In genomic region chr16:88570691-88571092, GRCh38 we compare ENCODE assay signal across 8 cellular contexts. TPM values are rescaled to one million over a fixed set of nuclear protein-coding genes. Genes with fewer than 3 reads are reported as not detected.
DNase-seq lines count a peak whose midpoint lies in the region; ATAC-seq and TF ChIP-seq lines count a peak whose summit lies in the region.

No MANE protein-coding gene starts in this region.

- DNase-seq in CD4-positive, CD25-positive, alpha-beta regulatory T cell, result peak in 2 of 3 donors; percentile 31 to 71
- DNase-seq in H7, result no peak
- DNase-seq in Panc1 (ENCODE audit: low read depth, low spot score), result no peak
- DNase-seq in ascending aorta (ENCODE audit: low spot score in 2 of 2), result no peak
- DNase-seq in left colon, result peak in 1 of 2 donors; percentile 46
- peak; percentile 66 for DNase-seq in stimulated activated CD8-positive, alpha-beta memory T cell treated with anti-CD3 and anti-CD28 coated beads, Interleukin-4, amount 100 ng/mL, for 48 hours
- no peak for DNase-seq in midbrain (lab: John Stamatoyannopoulos, UW)
- no peak for DNase-seq in NCI-H510A treated with DMSO at 0.1 percent for 48 hours (lab: John Stamatoyannopoulos, UW)

- in situ Hi-C loops in Panc1 (cut with HindIII; ENCODE audit: low pct_unique_long_range_greater_than_20kb, low sequenced_read_pairs), result no loop called here

- CTCF ChIA-PET in Panc1 (lab: Charles Lee), result no interaction called here

- peaks cover 4% of the 10 kb centered on the region for H3K36me3 Mint-ChIP-seq in CD4-positive, CD25-positive, alpha-beta regulatory T cell

- H3K36me3 ChIP-seq in CD4-positive, CD25-positive, alpha-beta regulatory T cell (ENCODE audit: control insufficient read depth, insufficient read depth, low read length), result peaks cover 19% of the 10 kb centered on the region
- H3K36me3 ChIP-seq in H7 (replicated peaks; ENCODE audit: control insufficient read depth, insufficient read depth, low read length) (peaks cover 4% of the 10 kb centered on the region; the same call in 1 of the 2 replicates), Panc1 (ENCODE audit: control insufficient read depth, insufficient read depth, low read length) (peaks cover 8% of the 10 kb centered on the region), ascending aorta (peaks cover 0 to 11% of the 10 kb centered on the region in 2 donors)

- BruUV-seq in Panc1 (replicated peaks; lab: Mats Ljungman, UMichigan), result no TSS peak

- peaks cover 28% of the 10 kb centered on the region for H3K4me1 ChIP-seq in CD4-positive, CD25-positive, alpha-beta regulatory T cell (ENCODE audit: control insufficient read depth, insufficient read depth, low read length, poor library complexity, severe bottlenecking)
- peaks cover 10% of the 10 kb centered on the region for H3K4me1 ChIP-seq in Panc1 (ENCODE audit: control insufficient read depth, insufficient read depth, low read length)
- H3K4me1 ChIP-seq in ascending aorta, result peaks cover 10 to 17% of the 10 kb centered on the region in 2 donors

- ATAC-seq in CD4-positive, CD25-positive, alpha-beta regulatory T cell (ENCODE audit: low read depth in 2 of 2), result peak; percentile 26 to 44
- ATAC-seq in Panc1, result peak; percentile 62
- ATAC-seq in left colon, result peak; percentile 44

- H3K9me3 Mint-ChIP-seq in CD4-positive, CD25-positive, alpha-beta regulatory T cell, result no peaks in the 10 kb centered on the region

- H3K4me3 ChIP-seq in CD4-positive, CD25-positive, alpha-beta regulatory T cell (ENCODE audit: low read depth, low read length), result peak overlapping the region; percentile 85
- H3K4me3 ChIP-seq in H7 (ENCODE audit: insufficient read depth, low read depth, low read length) (peak overlapping the region; percentile 86), Panc1 (ENCODE audit: low read depth in 2 of 2, low read length in 2 of 2) (peak overlapping the region; percentile 82 to 86), ascending aorta (peak overlapping the region; percentile 79 to 98)

- POLR2A ChIA-PET in Panc1 (lab: Charles Lee), result interaction anchor here (1.1 kb wide), 2 partner anchors 10 to 35 kb away, joined by 4 to 13 read pairs; no protein-coding TSS in a partner anchor

- H3K4me3 Mint-ChIP-seq in CD4-positive, CD25-positive, alpha-beta regulatory T cell, result peak overlapping the region; percentile 87 to 92 (median 90)

- H3K27me3 Mint-ChIP-seq in CD4-positive, CD25-positive, alpha-beta regulatory T cell, result no peaks in the 10 kb centered on the region

- peak overlapping the region; percentile 60 to 88 (median 78) for H3K27ac Mint-ChIP-seq in CD4-positive, CD25-positive, alpha-beta regulatory T cell

- no peaks in the 10 kb centered on the region for H3K9me3 ChIP-seq in CD4-positive, CD25-positive, alpha-beta regulatory T cell (ENCODE audit: control insufficient read depth in 2 of 2, low read length in 2 of 2)
- H3K9me3 ChIP-seq in Panc1 (ENCODE audit: control insufficient read depth, insufficient read depth, low read depth, low read length) (no peaks in the 10 kb centered on the region), ascending aorta (no peaks in the 10 kb centered on the region)

- H3K27me3 ChIP-seq in CD4-positive, CD25-positive, alpha-beta regulatory T cell (ENCODE audit: control insufficient read depth, insufficient read depth, low read length), result no peaks in the 10 kb centered on the region
- H3K27me3 ChIP-seq in H7 (ENCODE audit: control insufficient read depth, insufficient read depth, low read length) (no peaks in the 10 kb centered on the region), Panc1 (ENCODE audit: control insufficient read depth, insufficient read depth, low read length) (no peaks in the 10 kb centered on the region), ascending aorta (no peaks in the 10 kb centered on the region)

- intact Hi-C loops in Panc1 (cut with micrococcal nuclease; ENCODE audit: unreplicated experiment) (no loop called here), ascending aorta (cut with DNase I) (loop anchor here (1.0 to 5.0 kb wide), 7 partner anchors 36 to 803 kb away; partner anchors contain the start of genes APRT, CTU2, GALNS and KLHDC4), left colon (cut with DNase I, micrococcal nuclease) (no loop called here)

- TF ChIP-seq CTCF in Panc1 (IDR thresholded peaks at IDR 0.05) (no peak), ascending aorta (IDR thresholded peaks at IDR 0.05) (no peak)

- H3K4me1 Mint-ChIP-seq in CD4-positive, CD25-positive, alpha-beta regulatory T cell, result peaks cover 4 to 42% (median 19%) of the 10 kb centered on the region in 4 donors

- H3K27ac ChIP-seq in CD4-positive, CD25-positive, alpha-beta regulatory T cell (ENCODE audit: insufficient read depth, low read length, poor library complexity, severe bottlenecking), result peak overlapping the region; percentile 82
- peak overlapping the region; percentile 36 for H3K27ac ChIP-seq in Panc1 (ENCODE audit: low read length)
- peak overlapping the region; percentile 79 to 83 for H3K27ac ChIP-seq in ascending aorta

RNA-seq across cellular contexts. Expression of gene ZC3H18, which starts 0.5 kb away (rescaled TPM):
- total RNA-seq in CD4-positive, CD25-positive, alpha-beta regulatory T cell, result 162 TPM
- polyA plus RNA-seq in CD4-positive, CD25-positive, alpha-beta regulatory T cell, result 10 to 100 TPM; 10.9 to 15.3 (median 12.8) TPM
- total RNA-seq in H7 (2014; rRNA removed; shearing (Covaris generic)), result 19.5 and 20.0 TPM in 2 replicates
- total RNA-seq in Panc1 (2021; ENCODE audit: unreplicated experiment) (45.9 TPM), ascending aorta (36.3 TPM), left colon (10 to 100 TPM; 32.6 to 43.7 TPM)
- polyA plus RNA-seq in Panc1 (2012; ENCODE audit: insufficient read length), result 41.2 TPM

Comparison
In these comparisons a context has a peak if more than half of its experiments do, and no peak if none do; other contexts are left out.
1. DNase-seq: peak in CD4-positive, CD25-positive, alpha-beta regulatory T cell (2 of 3) and stimulated activated CD8-positive, alpha-beta memory T cell treated with anti-CD3 and anti-CD28 coated beads, Interleukin-4, amount 100 ng/mL, for 48 hours (single experiment); none in H7 (single experiment), Panc1 (single experiment), ascending aorta (0 of 2), midbrain (single experiment) and NCI-H510A treated with DMSO at 0.1 percent for 48 hours (single experiment).
2. Peak in every context shown above with its lines, with median percentiles within 50 percentile points of each other: ATAC-seq, H3K27ac ChIP-seq and H3K4me3 ChIP-seq.